Comparison of ENCODE assay signal across 16 cellular contexts in the genomic region with DNA sequence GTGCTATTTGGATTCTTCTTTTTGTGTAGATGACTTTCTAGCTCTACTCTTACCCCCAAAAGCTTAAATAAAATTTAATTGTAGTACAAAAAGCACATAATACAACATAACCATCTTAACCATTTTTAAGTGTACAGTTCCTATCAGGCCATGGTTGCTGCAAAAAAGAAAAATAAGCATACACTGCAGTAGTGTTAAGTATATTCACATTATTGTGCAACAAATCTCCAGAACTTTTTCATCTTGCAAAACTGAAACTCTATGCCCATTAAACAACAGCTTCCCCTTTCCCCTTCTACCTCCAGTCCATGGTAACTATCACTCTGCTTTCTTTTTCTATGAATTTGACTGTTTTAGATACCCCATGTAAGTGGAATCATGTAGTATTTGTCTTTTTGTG. TPM values are rescaled to one million over a fixed set of nuclear protein-coding genes. Genes with fewer than 3 reads are reported as not detected.
DNase-seq lines count a peak whose midpoint lies in the region; ATAC-seq and TF ChIP-seq lines count a peak whose summit lies in the region.
"Had no signal": no experiment of that assay in that cellular context is flagged by ENCODE, and none has a peak within 500 bp of the region (broad histone marks: within the 10 kb centered on the region; RNA-seq: fewer than 3 reads in every experiment).

No MANE protein-coding gene starts in this region.

- peaks cover 78% of the 10 kb centered on the region for H3K4me1 Mint-ChIP-seq in activated T-cell treated with anti-CD3 and anti-CD28 coated beads, Interleukin-2, amount 50 U/mL, for 24 hours (ENCODE audit: low read depth)
- H3K4me1 Mint-ChIP-seq in stimulated activated memory B cell treated with anti-CD40 and anti-IgM and Interleukin-4, amounts not matched to agents 10 μg/mL and 1 μg/mL and 100 μg/mL, for 72 hours, result peaks cover 90% of the 10 kb centered on the region
- peaks cover 82% of the 10 kb centered on the region for H3K4me1 Mint-ChIP-seq in activated T-cell treated with anti-CD3 and anti-CD28 coated beads, Interleukin-2, amount 50 U/mL, for 4 hours (ENCODE audit: low read depth)

- no peak overlapping the region for H3K4me3 ChIP-seq in OCI-LY3 (ENCODE audit: low read length)
- H3K4me3 ChIP-seq: esophagus muscularis mucosa, pancreas, tibial artery had no signal

- H3K4me1 ChIP-seq in OCI-LY3 (ENCODE audit: low read length), result peaks cover 38% of the 10 kb centered on the region

- ATAC-seq in stimulated activated memory B cell treated with anti-CD40 and anti-IgM and Interleukin-4, amounts not matched to agents 10 μg/mL and 1 μg/mL and 100 μg/mL, for 72 hours, result no peak
- no peak for ATAC-seq in activated T-cell treated with anti-CD3 and anti-CD28 coated beads, Interleukin-2, amount 50 U/mL, for 4 hours
- no peak for ATAC-seq in GM19452 (IDR thresholded peaks at IDR 0.05; ENCODE audit: unreplicated experiment)
- ATAC-seq: SK-N-SH treated with all-trans-retinoic acid at 6 μM for 48 hours had no signal

- H3K9me3 Mint-ChIP-seq in activated T-cell treated with anti-CD3 and anti-CD28 coated beads, Interleukin-2, amount 50 U/mL, for 24 hours, result no peaks in the 10 kb centered on the region
- no peaks in the 10 kb centered on the region for H3K9me3 Mint-ChIP-seq in stimulated activated memory B cell treated with anti-CD40 and anti-IgM and Interleukin-4, amounts not matched to agents 10 μg/mL and 1 μg/mL and 100 μg/mL, for 72 hours
- H3K9me3 Mint-ChIP-seq in activated T-cell treated with anti-CD3 and anti-CD28 coated beads, Interleukin-2, amount 50 U/mL, for 4 hours, result no peaks in the 10 kb centered on the region

- 0 out of 2 replicates have a peak overlapping the region, but pooled peaks have one; percentile 10 for H3K4me2 ChIP-seq in OCI-LY3 (ENCODE audit: low read length)

- H4K20me1 ChIP-seq in OCI-LY3 (ENCODE audit: insufficient read depth, low read length), result peaks cover 71% of the 10 kb centered on the region

- H3K4me3 Mint-ChIP-seq in activated T-cell treated with anti-CD3 and anti-CD28 coated beads, Interleukin-2, amount 50 U/mL, for 24 hours, result no peak overlapping the region
- no peak overlapping the region for H3K4me3 Mint-ChIP-seq in stimulated activated memory B cell treated with anti-CD40 and anti-IgM and Interleukin-4, amounts not matched to agents 10 μg/mL and 1 μg/mL and 100 μg/mL, for 72 hours
- H3K4me3 Mint-ChIP-seq in activated T-cell treated with anti-CD3 and anti-CD28 coated beads, Interleukin-2, amount 50 U/mL, for 4 hours, result no peak overlapping the region

- H3K27ac ChIP-seq in OCI-LY3 (ENCODE audit: low read length), result no peak overlapping the region
- H3K27ac ChIP-seq: esophagus muscularis mucosa, pancreas, tibial artery had no signal

- no peak for TF ChIP-seq CTCF in OCI-LY3 (IDR thresholded peaks at IDR 0.05; ENCODE audit: low read depth, low read length)

- peak overlapping the region; percentile 13 for H3K27ac Mint-ChIP-seq in activated T-cell treated with anti-CD3 and anti-CD28 coated beads, Interleukin-2, amount 50 U/mL, for 24 hours
- H3K27ac Mint-ChIP-seq in stimulated activated memory B cell treated with anti-CD40 and anti-IgM and Interleukin-4, amounts not matched to agents 10 μg/mL and 1 μg/mL and 100 μg/mL, for 72 hours, result peak overlapping the region; percentile 12

- H3K9ac ChIP-seq in OCI-LY3 (ENCODE audit: low read length), result no peak overlapping the region

- no peaks in the 10 kb centered on the region for H3K27me3 ChIP-seq in OCI-LY3 (ENCODE audit: low read depth, low read length)
- H3K27me3 ChIP-seq: esophagus muscularis mucosa, pancreas, tibial artery had no signal

- peaks cover 46% of the 10 kb centered on the region for H3K36me3 Mint-ChIP-seq in activated T-cell treated with anti-CD3 and anti-CD28 coated beads, Interleukin-2, amount 50 U/mL, for 24 hours (ENCODE audit: low read depth)
- H3K36me3 Mint-ChIP-seq in stimulated activated memory B cell treated with anti-CD40 and anti-IgM and Interleukin-4, amounts not matched to agents 10 μg/mL and 1 μg/mL and 100 μg/mL, for 72 hours, result peaks cover 27% of the 10 kb centered on the region
- H3K36me3 Mint-ChIP-seq in activated T-cell treated with anti-CD3 and anti-CD28 coated beads, Interleukin-2, amount 50 U/mL, for 4 hours (ENCODE audit: insufficient read depth), result peaks cover 13% of the 10 kb centered on the region

- no peaks in the 10 kb centered on the region for H3K27me3 Mint-ChIP-seq in activated T-cell treated with anti-CD3 and anti-CD28 coated beads, Interleukin-2, amount 50 U/mL, for 24 hours
- no peaks in the 10 kb centered on the region for H3K27me3 Mint-ChIP-seq in stimulated activated memory B cell treated with anti-CD40 and anti-IgM and Interleukin-4, amounts not matched to agents 10 μg/mL and 1 μg/mL and 100 μg/mL, for 72 hours
- no peaks in the 10 kb centered on the region for H3K27me3 Mint-ChIP-seq in activated T-cell treated with anti-CD3 and anti-CD28 coated beads, Interleukin-2, amount 50 U/mL, for 4 hours (ENCODE audit: low read depth)

- H3K79me2 ChIP-seq in OCI-LY3 (ENCODE audit: low read length), result peaks cover 90% of the 10 kb centered on the region

- H3K36me3 ChIP-seq in OCI-LY3 (replicated peaks; ENCODE audit: low read depth, low read length), result peaks cover 9% of the 10 kb centered on the region
- H3K36me3 ChIP-seq: esophagus muscularis mucosa, pancreas, tibial artery had no signal

- H3K9me3 ChIP-seq in OCI-LY3 (ENCODE audit: insufficient read depth, low read length), result no peaks in the 10 kb centered on the region
- H3K9me3 ChIP-seq: esophagus muscularis mucosa, pancreas, tibial artery had no signal

- DNase-seq in activated T-cell treated with anti-CD3 and anti-CD28 coated beads, Interleukin-2, amount 50 U/mL, for 24 hours, result no peak
- no peak for DNase-seq in activated T-cell treated with anti-CD3 and anti-CD28 coated beads for 4 hours
- peak; percentile 24 for DNase-seq in fibroblast of gingiva (ENCODE audit: low read depth)
- DNase-seq in activated T-cell treated with anti-CD3 and anti-CD28 coated beads, Interleukin-2, amount 50 U/mL, for 4 hours, result no peak
- DNase-seq in ureter (ENCODE audit: low spot score), result no peak
- DNase-seq: activated CD8-positive, alpha-beta memory T cell treated with anti-CD3 and anti-CD28 coated beads for 24 hours; activated gamma-delta T cell; NCI-H1417; pancreas; stimulated activated CD4-positive, alpha-beta T cell treated with anti-CD3 and anti-CD28 coated beads, Interleukin-4, amount 100 ng/mL, for 24 hours; tibial artery had no signal

- H2AFZ ChIP-seq in OCI-LY3 (ENCODE audit: low read depth, low read length), result no peak overlapping the region

RNA-seq across cellular contexts. Expression of gene PPM1B, which starts 18.1 kb away (rescaled TPM):
- 10 to 100 TPM; 25.5 to 32.2 (median 32.1) TPM for total RNA-seq in activated T-cell treated with anti-CD3 and anti-CD28 coated beads, Interleukin-2, amount 50 U/mL, for 4 hours
- total RNA-seq in ureter, result 54.8 TPM
